In genomic region chr6:130365166-130366010, GRCh38 we compare ENCODE assay signal across 8 cellular contexts. TPM values are rescaled to one million over a fixed set of nuclear protein-coding genes. Genes with fewer than 3 reads are reported as not detected.
DNase-seq lines count a peak whose midpoint lies in the region; ATAC-seq and TF ChIP-seq lines count a peak whose summit lies in the region.

No MANE protein-coding gene starts in this region.

- peak in 1 of 3 donors; percentile 28 for DNase-seq in CD4-positive, CD25-positive, alpha-beta regulatory T cell
- DNase-seq in LoVo (ENCODE audit: low spot score) (peak; percentile 79), epithelial cell of proximal tubule (ENCODE audit: low read depth) (no peak), mucosa of gallbladder (ENCODE audit: low spot score) (peak; percentile 40), stromal cell of bone marrow (ENCODE audit: low read depth) (peak; percentile 48), NCI-H187 (lab: John Stamatoyannopoulos, UW) (no peak)
- DNase-seq in activated CD8-positive, alpha-beta memory T cell treated with anti-CD3 and anti-CD28 coated beads for 48 hours (ENCODE audit: low read depth in 2 of 3, low spot score in 2 of 3) = peak; percentile 20 to 30 (median 27)

- no peaks in the 10 kb centered on the region for H3K9me3 ChIP-seq in CD4-positive, CD25-positive, alpha-beta regulatory T cell (ENCODE audit: control insufficient read depth in 2 of 2, low read length in 2 of 2)

- TF ChIP-seq CTCF in epithelial cell of proximal tubule (conservative IDR thresholded peaks at IDR 0.05; ENCODE audit: low read depth, low read length) = peak; percentile 73

- H3K4me3 Mint-ChIP-seq in CD4-positive, CD25-positive, alpha-beta regulatory T cell = peak overlapping the region in 3 of 4 donors; percentile 30 to 64 (median 59)

- no peak overlapping the region for H3K27ac ChIP-seq in CD4-positive, CD25-positive, alpha-beta regulatory T cell (ENCODE audit: insufficient read depth, low read length, poor library complexity, severe bottlenecking)

- H3K4me1 Mint-ChIP-seq in CD4-positive, CD25-positive, alpha-beta regulatory T cell = peaks cover 0 to 19% (median 11%) of the 10 kb centered on the region in 4 donors

- H3K27ac Mint-ChIP-seq in CD4-positive, CD25-positive, alpha-beta regulatory T cell = no peak overlapping the region

- peak; percentile 31 to 45 for ATAC-seq in CD4-positive, CD25-positive, alpha-beta regulatory T cell (ENCODE audit: low read depth in 2 of 2)
- peak; percentile 71 for ATAC-seq in GM21515 (IDR thresholded peaks at IDR 0.05; ENCODE audit: unreplicated experiment)

- H3K36me3 Mint-ChIP-seq in CD4-positive, CD25-positive, alpha-beta regulatory T cell = no peaks in the 10 kb centered on the region

- peaks cover 56% of the 10 kb centered on the region for H3K27me3 Mint-ChIP-seq in CD4-positive, CD25-positive, alpha-beta regulatory T cell

- peaks cover 17% of the 10 kb centered on the region for H3K4me1 ChIP-seq in CD4-positive, CD25-positive, alpha-beta regulatory T cell (ENCODE audit: control insufficient read depth, insufficient read depth, low read length, poor library complexity, severe bottlenecking)

- no peak overlapping the region for H3K4me3 ChIP-seq in CD4-positive, CD25-positive, alpha-beta regulatory T cell (ENCODE audit: low read depth, low read length)
- peak overlapping the region; percentile 73 for H3K4me3 ChIP-seq in epithelial cell of proximal tubule (ENCODE audit: low read depth, low read length)

- peaks cover 42% of the 10 kb centered on the region for H3K27me3 ChIP-seq in CD4-positive, CD25-positive, alpha-beta regulatory T cell (ENCODE audit: control insufficient read depth, insufficient read depth, low read length)

- H3K9me3 Mint-ChIP-seq in CD4-positive, CD25-positive, alpha-beta regulatory T cell = peaks cover 1 to 8% (median 4%) of the 10 kb centered on the region in 7 donors

- no peaks in the 10 kb centered on the region for H3K36me3 ChIP-seq in CD4-positive, CD25-positive, alpha-beta regulatory T cell (ENCODE audit: control insufficient read depth, insufficient read depth, low read length)

RNA-seq across cellular contexts. Expression of gene TMEM200A, which starts 0.4 kb away (rescaled TPM):
- total RNA-seq in CD4-positive, CD25-positive, alpha-beta regulatory T cell = 1.1 TPM
- polyA plus RNA-seq in CD4-positive, CD25-positive, alpha-beta regulatory T cell = under 1 TPM; 0.07 to 0.95 (median 0.29) TPM
- total RNA-seq in epithelial cell of proximal tubule (2.1 and 3.3 TPM in 2 replicates), mucosa of gallbladder (1.9 TPM)

Comparison
In these comparisons a context has a peak if more than half of its experiments do, and no peak if none do; other contexts are left out.
1. DNase-seq: peak in LoVo (single experiment), activated CD8-positive, alpha-beta memory T cell treated with anti-CD3 and anti-CD28 coated beads for 48 hours (3 of 3), mucosa of gallbladder (single experiment) and stromal cell of bone marrow (single experiment); none in epithelial cell of proximal tubule (single experiment) and NCI-H187 (0 of 2).